In genomic region chr5:38193015-38193581, GRCh38 we compare ENCODE assay signal across 1 cellular context.
TF ChIP-seq lines count a peak whose summit lies in the region.

No MANE protein-coding gene starts in this region.

TF ChIP-seq in HepG2, 621 proteins besides CTCF, POLR2A, EP300 and RAD21 (continued from another document and continues in another):
- no peak for TF ChIP-seq STAT6 (CRISPR knock-in tag; IDR thresholded peaks at IDR 0.05; ENCODE audit: borderline replicate concordance)
- TF ChIP-seq SMAD3 (CRISPR knock-in tag; IDR thresholded peaks at IDR 0.05): peak; percentile 39; the same call in 1 of the 2 replicates
- no peak for TF ChIP-seq SKI (IDR thresholded peaks at IDR 0.05; ENCODE audit: partially characterized antibody)
- no peak for TF ChIP-seq ZNF18 (CRISPR knock-in tag; IDR thresholded peaks at IDR 0.05; ENCODE audit: insufficient replicate concordance)
- no peak for TF ChIP-seq ZNF709 (CRISPR knock-in tag; IDR thresholded peaks at IDR 0.05)
- TF ChIP-seq CBX2 (IDR thresholded peaks at IDR 0.05; ENCODE audit: low read depth, low read length): no peak
- no peak for TF ChIP-seq CBX2 (CRISPR knock-in tag; IDR thresholded peaks at IDR 0.05; ENCODE audit: low read depth)
- no peak for TF ChIP-seq FOXK2 (IDR thresholded peaks at IDR 0.05)
- no peak for TF ChIP-seq ZNF772 (CRISPR knock-in tag; IDR thresholded peaks at IDR 0.05)
- TF ChIP-seq ZNF337 (CRISPR knock-in tag; IDR thresholded peaks at IDR 0.05; ENCODE audit: borderline replicate concordance, low read depth): no peak
- TF ChIP-seq ZNF713 (CRISPR knock-in tag; IDR thresholded peaks at IDR 0.05): no peak
- TF ChIP-seq SMAD1 (CRISPR knock-in tag; IDR thresholded peaks at IDR 0.05; ENCODE audit: borderline replicate concordance, low read depth): no peak
- TF ChIP-seq SRSF4 (IDR thresholded peaks at IDR 0.05; ENCODE audit: low read depth, low read length, poor library complexity, severe bottlenecking): no peak
- no peak for TF ChIP-seq MATR3 (CRISPR knock-in tag; IDR thresholded peaks at IDR 0.05)
- TF ChIP-seq ZNF280D (CRISPR knock-in tag; IDR thresholded peaks at IDR 0.05): 0 out of 2 replicates have a peak, but pooled peaks have one; percentile 65
- TF ChIP-seq SALL2 (CRISPR knock-in tag; IDR thresholded peaks at IDR 0.05): no peak
- TF ChIP-seq NR3C1 (CRISPR knock-in tag; IDR thresholded peaks at IDR 0.05): no peak
- no peak for TF ChIP-seq ESRRA (CRISPR knock-in tag; IDR thresholded peaks at IDR 0.05; ENCODE audit: low read depth)
- TF ChIP-seq ZFP1 (CRISPR knock-in tag; IDR thresholded peaks at IDR 0.05): 0 out of 2 replicates have a peak, but pooled peaks have one; percentile 42
- no peak for TF ChIP-seq HMGA1 (CRISPR knock-in tag; conservative IDR thresholded peaks at IDR 0.05)
- TF ChIP-seq REST (IDR thresholded peaks at IDR 0.05; ENCODE audit: borderline replicate concordance in 1 of 2, low read depth in 1 of 2, low read length in 2 of 2): no peak
- no peak for TF ChIP-seq GRHL1 (CRISPR knock-in tag; conservative IDR thresholded peaks at IDR 0.05)
- TF ChIP-seq ZNF777 (CRISPR knock-in tag; IDR thresholded peaks at IDR 0.05): no peak
- TF ChIP-seq GMEB1 (CRISPR knock-in tag; IDR thresholded peaks at IDR 0.05; ENCODE audit: borderline replicate concordance): no peak
- no peak for TF ChIP-seq ZFP36L2 (CRISPR knock-in tag; IDR thresholded peaks at IDR 0.05)
- TF ChIP-seq BRCA1 (CRISPR knock-in tag; IDR thresholded peaks at IDR 0.05): no peak
- TF ChIP-seq ZNF589 (CRISPR knock-in tag; conservative IDR thresholded peaks at IDR 0.05): no peak
- no peak for TF ChIP-seq TRAFD1 (CRISPR knock-in tag; IDR thresholded peaks at IDR 0.05; ENCODE audit: borderline replicate concordance)
- no peak for TF ChIP-seq ZMYM2 (CRISPR knock-in tag; IDR thresholded peaks at IDR 0.05)
- no peak for TF ChIP-seq NPAS2 (CRISPR knock-in tag; IDR thresholded peaks at IDR 0.05; ENCODE audit: borderline replicate concordance)
- no peak for TF ChIP-seq PAF1 (CRISPR knock-in tag; IDR thresholded peaks at IDR 0.05)
- TF ChIP-seq ZFP36 (IDR thresholded peaks at IDR 0.05; ENCODE audit: borderline replicate concordance, low read depth, low read length, partially characterized antibody): peak; percentile 68
- TF ChIP-seq ZNF737 (CRISPR knock-in tag; IDR thresholded peaks at IDR 0.05; ENCODE audit: borderline replicate concordance): no peak
- TF ChIP-seq CHD4 (IDR thresholded peaks at IDR 0.05; ENCODE audit: borderline replicate concordance, low read length): peak; percentile 94
- no peak for TF ChIP-seq ZBTB49 (CRISPR knock-in tag; IDR thresholded peaks at IDR 0.05; ENCODE audit: borderline replicate concordance)
- TF ChIP-seq ZNF101 (CRISPR knock-in tag; IDR thresholded peaks at IDR 0.05; ENCODE audit: borderline replicate concordance, low read depth): no peak
- no peak for TF ChIP-seq ZBTB34 (CRISPR knock-in tag; IDR thresholded peaks at IDR 0.05)
- TF ChIP-seq ZFP82 (CRISPR knock-in tag; IDR thresholded peaks at IDR 0.05; ENCODE audit: borderline replicate concordance): no peak
- TF ChIP-seq KLF6 (CRISPR knock-in tag; IDR thresholded peaks at IDR 0.05): no peak
